In the genomic region with DNA sequence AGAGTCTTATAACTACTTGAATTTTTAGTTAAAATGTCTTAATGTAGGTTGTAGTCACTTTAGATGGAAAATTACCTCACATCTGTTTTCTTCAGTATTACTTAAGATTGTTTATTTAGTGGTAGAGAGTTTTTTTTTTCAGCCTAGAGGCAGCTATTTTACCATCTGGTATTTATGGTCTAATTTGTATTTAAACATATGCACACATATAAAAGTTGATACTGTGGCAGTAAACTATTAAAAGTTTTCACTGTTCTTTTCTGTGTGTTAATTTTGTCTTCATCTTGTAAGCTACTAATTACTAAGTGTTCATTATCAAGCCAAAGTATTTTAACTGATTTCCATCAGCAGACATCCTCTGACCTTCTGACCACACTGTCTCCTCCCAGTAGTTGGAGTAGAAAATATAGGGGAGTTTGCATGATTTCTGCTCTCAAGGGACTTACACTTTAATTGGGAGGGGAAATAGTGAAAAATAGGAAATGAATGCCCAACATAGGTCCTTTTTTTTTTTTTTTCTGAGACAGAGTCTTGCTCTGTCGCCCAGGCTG, we compare ENCODE assay signal across 11 cellular contexts. TPM values are rescaled to one million over a fixed set of nuclear protein-coding genes. Genes with fewer than 3 reads are reported as not detected.
DNase-seq lines count a peak whose midpoint lies in the region; ATAC-seq, FAIRE-seq and TF ChIP-seq lines count a peak whose summit lies in the region.
"Had no signal": no experiment of that assay in that cellular context is flagged by ENCODE, and none has a peak within 500 bp of the region (broad histone marks: within the 10 kb centered on the region; RNA-seq: fewer than 3 reads in every experiment).

No MANE protein-coding gene starts in this region.

- POLR2A ChIA-PET in GM12878 (lab: Charles Lee): interaction anchor here (0.6 to 4.9 kb wide), 15 partner anchors 12 to 365 kb away, joined by 3 to 67 read pairs (median 6); no protein-coding TSS in a partner anchor

- H3K9me3 Mint-ChIP-seq in activated T-cell treated with anti-CD3 and anti-CD28 coated beads, Interleukin-2, amount 50 U/mL, for 24 hours: no peaks in the 10 kb centered on the region
- H3K9me3 Mint-ChIP-seq in progenitor cell of endocrine pancreas (ENCODE audit: low read depth): no peaks in the 10 kb centered on the region
- H3K9me3 Mint-ChIP-seq: neural crest cell had no signal

- CTCF ChIA-PET in GM12878 (lab: Yijun Ruan, JAX): interaction anchor here (0.7 to 5.6 kb wide), 13 partner anchors 9 to 92 kb away, joined by 3 to 47 read pairs (median 5); no protein-coding TSS in a partner anchor

- TF ChIP-seq POLR2A in GM12878 (IDR thresholded peaks at IDR 0.05; ENCODE audit: low read depth, low read length): no peak

- TSS peak; percentile 60 for BruUV-seq in GM12878 (replicated peaks; lab: Mats Ljungman, UMichigan)

- intact Hi-C loops in GM12878 (cut with micrococcal nuclease; ENCODE audit: unreplicated experiment): loop anchor here (2.0 to 10.0 kb wide), 3 partner anchors 19 to 549 kb away; partner anchors contain the start of gene LMAN1

- peak overlapping the region; percentile 85 for H3K4me2 ChIP-seq in Loucy (ENCODE audit: low read depth, low read length, poor library complexity, severe bottlenecking)
- peak overlapping the region; percentile 86 for H3K4me2 ChIP-seq in GM12878 (ENCODE audit: control insufficient read depth, insufficient read depth)

- peaks cover 57% of the 10 kb centered on the region for H3K36me3 Mint-ChIP-seq in activated T-cell treated with anti-CD3 and anti-CD28 coated beads, Interleukin-2, amount 50 U/mL, for 24 hours (ENCODE audit: low read depth)
- H3K36me3 Mint-ChIP-seq in progenitor cell of endocrine pancreas (ENCODE audit: insufficient read depth): peaks cover 2% of the 10 kb centered on the region

- RAD21 ChIA-PET in GM12878 (lab: Charles Lee; ENCODE audit: unreplicated experiment): interaction anchor here (0.6 to 8.9 kb wide), 17 partner anchors 14 to 821 kb away, joined by 3 to 187 read pairs (median 11); no protein-coding TSS in a partner anchor

- SMC1A ChIA-PET in GM12878 (lab: Charles Lee; ENCODE audit: uncharacterized antibody, unreplicated experiment): interaction anchor here (0.5 to 10.2 kb wide), 14 partner anchors 19 to 492 kb away, joined by 3 to 289 read pairs (median 14); no protein-coding TSS in a partner anchor

- H3K4me3 Mint-ChIP-seq in activated T-cell treated with anti-CD3 and anti-CD28 coated beads, Interleukin-2, amount 50 U/mL, for 24 hours: peak overlapping the region; percentile 58
- no peak overlapping the region for H3K4me3 Mint-ChIP-seq in progenitor cell of endocrine pancreas (ENCODE audit: low read depth)

- H3K9ac ChIP-seq in Loucy (ENCODE audit: low read depth, low read length, poor library complexity, severe bottlenecking) (peak overlapping the region; percentile 100), GM12878 (ENCODE audit: control insufficient read depth, insufficient read depth, low read length) (peak overlapping the region; percentile 98)

- H3K27ac ChIP-seq in GM12878 (ENCODE audit: control insufficient read depth, insufficient read depth) (peak overlapping the region; percentile 95), skin epidermis (peak overlapping the region in 15 of 21 experiments; percentile 19 to 77 (median 44))

- peaks cover 65% of the 10 kb centered on the region for H3K4me1 ChIP-seq in Loucy (ENCODE audit: insufficient read depth, low read length, poor library complexity, severe bottlenecking)
- H3K4me1 ChIP-seq in GM12878 (ENCODE audit: control insufficient read depth, insufficient read depth, low read length): peaks cover 39% of the 10 kb centered on the region

- peaks cover 28% of the 10 kb centered on the region for H3F3A ChIP-seq in Loucy (ENCODE audit: low read depth)

- H3K9me3 ChIP-seq in Loucy (ENCODE audit: insufficient read depth, low read depth, low read length) (no peaks in the 10 kb centered on the region), GM12878 (replicated peaks; ENCODE audit: control insufficient read depth, insufficient read depth, low read length) (no peaks in the 10 kb centered on the region)
- H3K9me3 ChIP-seq: BE2C had no signal

- no peaks in the 10 kb centered on the region for H3K9me2 ChIP-seq in Loucy (replicated peaks; ENCODE audit: low read depth, low read length)

- H3K79me2 ChIP-seq in Loucy (ENCODE audit: insufficient read depth, low read length) (peaks cover 68% of the 10 kb centered on the region), GM12878 (ENCODE audit: control insufficient read depth, insufficient read depth, low read length) (peaks cover 68% of the 10 kb centered on the region)

- ATAC-seq in GM12878: no peak
- no peak for ATAC-seq in omental fat pad (ENCODE audit: low FRiP score)

- TF ChIP-seq CTCF in Loucy (conservative IDR thresholded peaks at IDR 0.05; ENCODE audit: low read length): no peak
- no peak for TF ChIP-seq CTCF in GM12878 (IDR thresholded peaks at IDR 0.05 in 2 of 3, conservative IDR thresholded peaks at IDR 0.05 in 1 of 3; ENCODE audit: control insufficient read depth in 2 of 3, extremely low read depth in 1 of 3, insufficient read depth in 1 of 3, low read depth in 3 of 3, low read length in 3 of 3)
- no peak for TF ChIP-seq CTCF in omental fat pad (IDR thresholded peaks at IDR 0.05)
- no peak for TF ChIP-seq CTCF in progenitor cell of endocrine pancreas (IDR thresholded peaks at IDR 0.05; ENCODE audit: unreplicated experiment)

- H3K4me1 Mint-ChIP-seq in activated T-cell treated with anti-CD3 and anti-CD28 coated beads, Interleukin-2, amount 50 U/mL, for 24 hours (ENCODE audit: low read depth): peaks cover 70% of the 10 kb centered on the region
- peaks cover 16% of the 10 kb centered on the region for H3K4me1 Mint-ChIP-seq in progenitor cell of endocrine pancreas (ENCODE audit: low read depth)

- no peak for FAIRE-seq in GM12878 (lab: Jason Lieb, UNC)

- DNase-seq in activated T-cell treated with anti-CD3 and anti-CD28 coated beads, Interleukin-2, amount 50 U/mL, for 24 hours: no peak
- DNase-seq in activated T-cell treated with anti-CD3 and anti-CD28 coated beads, Interleukin-2, amount 50 U/mL, for 1 hour: no peak
- DNase-seq in GM12878 (ENCODE audit: low read depth, low spot score) (no peak), omental fat pad (ENCODE audit: low spot score) (no peak), NCI-H2107 treated with DMSO at 0.1 percent for 48 hours (lab: John Stamatoyannopoulos, UW; ENCODE audit: unreplicated experiment) (no peak), progenitor cell of endocrine pancreas (ENCODE audit: low spot score, unreplicated experiment) (no peak)
- DNase-seq: BE2C, NCI-H2081 had no signal

- H2AFZ ChIP-seq in Loucy (ENCODE audit: low read length): no peak overlapping the region
- no peak overlapping the region for H2AFZ ChIP-seq in GM12878 (ENCODE audit: control insufficient read depth, low read depth, low read length)

- no peak for TF ChIP-seq RAD21 in GM12878 (IDR thresholded peaks at IDR 0.05; ENCODE audit: insufficient read depth, low read depth, low read length)

- peaks cover 8% of the 10 kb centered on the region for H3K27me3 ChIP-seq in Loucy (ENCODE audit: insufficient read depth, low read length, poor library complexity, severe bottlenecking)
- no peaks in the 10 kb centered on the region for H3K27me3 ChIP-seq in GM12878 (replicated peaks in 1 of 2; ENCODE audit: control insufficient read depth in 2 of 2, insufficient read depth in 2 of 2, low read length in 1 of 2)
- H3K27me3 ChIP-seq: BE2C had no signal

- 0% methylated on average over 1 of the region's 1 CpG for WGBS in GM12878 (ENCODE audit: insufficient coverage, insufficient replicate concordance, low lambda C conversion rate, missing lambda C conversion rate)

- H3K4me3 ChIP-seq in Loucy (ENCODE audit: low read length, poor library complexity, severe bottlenecking) (peak overlapping the region; percentile 80), GM12878 (peak overlapping the region; percentile 69), skin epidermis (peak overlapping the region in 2 of 7 experiments; percentile 7 to 65)

- TF ChIP-seq EP300 in GM12878 (IDR thresholded peaks at IDR 0.05; ENCODE audit: borderline replicate concordance in 1 of 2, control insufficient read depth in 1 of 2, low read depth in 2 of 2, low read length in 2 of 2): no peak

- H3K27ac Mint-ChIP-seq in activated T-cell treated with anti-CD3 and anti-CD28 coated beads, Interleukin-2, amount 50 U/mL, for 24 hours: peak overlapping the region; percentile 84
- H3K27ac Mint-ChIP-seq in progenitor cell of endocrine pancreas: no peak overlapping the region

- peaks cover 19% of the 10 kb centered on the region for H3K36me3 ChIP-seq in Loucy (ENCODE audit: insufficient read depth, low read length)
- peaks cover 0 to 7% of the 10 kb centered on the region in 2 experiments; a peak in 1 of 4 replicates for H3K36me3 ChIP-seq in GM12878 (ENCODE audit: control insufficient read depth in 2 of 2, insufficient read depth in 2 of 2, low read length in 1 of 2)

- H3K27me3 Mint-ChIP-seq in activated T-cell treated with anti-CD3 and anti-CD28 coated beads, Interleukin-2, amount 50 U/mL, for 24 hours: no peaks in the 10 kb centered on the region
- peaks cover 38% of the 10 kb centered on the region for H3K27me3 Mint-ChIP-seq in progenitor cell of endocrine pancreas

- in situ Hi-C loops in GM12878 (cut with MboI): loop anchor here (10.0 to 25.0 kb wide), 3 partner anchors 59 to 1342 kb away; partner anchors contain the start of gene MALT1

- H4K20me1 ChIP-seq in Loucy (ENCODE audit: insufficient read depth, low read length, poor library complexity, severe bottlenecking): peaks cover 48% of the 10 kb centered on the region
- H4K20me1 ChIP-seq in GM12878 (ENCODE audit: control insufficient read depth, insufficient read depth): no peaks in the 10 kb centered on the region

RNA-seq across cellular contexts. Expression of gene PMAIP1, which starts 4.3 kb away (rescaled TPM):
- total RNA-seq in GM12878 (2013; cell fraction: nucleolus; rRNA removed): 49.7 and 58.0 TPM in 2 replicates
- total RNA-seq in GM12878 (2014; rRNA removed) (88.2 and 113 TPM in 2 replicates), GM12878 (2014; rRNA removed; fragmentation: Illumina TruSeq; extraction: Trizol) (108 and 109 TPM in 2 replicates), GM12878 (2021) (101 and 105 TPM in 2 replicates), omental fat pad (1 to 10 TPM in 3 of 4 donors, not detected in 1; 1.3 to 5.4 (median 2.8) TPM), progenitor cell of endocrine pancreas (4.6 and 4.9 TPM in 2 replicates)
- 40.1 TPM for polyA plus RNA-seq in GM12878 (2011; ENCODE audit: low read depth)
- polyA plus RNA-seq in GM12878 (2011; rRNA removed) (161 and 266 TPM in 2 replicates), GM12878 (2014; fragmentation: Illumina TruSeq; extraction: Trizol) (94.9 and 142 TPM in 2 replicates), GM12878 (2014; fragmentation: Nextera tagmentation; extraction: Ambion mirVana) (100 to 1,000 TPM in 1 of 2 experiments, 10 to 100 TPM in 1; 74.0 to 119 TPM), GM12878 (2014; rRNA removed) (91.5 and 116 TPM in 2 replicates), GM12878 (2016; fragmentation: Nextera tagmentation; extraction: Ambion mirVana) (100 to 1,000 TPM; 209 to 219 TPM)
- 68.2 and 86.5 TPM in 2 replicates for polyA plus RNA-seq in GM12878 (2011; cell fraction: cytosol; rRNA removed)
- 65.1 and 71.2 TPM in 2 replicates for polyA plus RNA-seq in GM12878 (2011; cell fraction: nucleus; rRNA removed)
- 81.9 and 103 TPM in 2 replicates for polyA plus RNA-seq in GM12878 (2012)
- 52.1 and 54.0 TPM in 2 replicates for polyA minus RNA-seq in GM12878 (2011; rRNA and poly(A)+ RNA removed)
- 37.8 and 44.2 TPM in 2 replicates for polyA minus RNA-seq in GM12878 (2011; cell fraction: cytosol; rRNA and poly(A)+ RNA removed)
- polyA minus RNA-seq in GM12878 (2011; cell fraction: nucleus; rRNA and poly(A)+ RNA removed): 67.6 and 93.7 TPM in 2 replicates
